In genomic region chr19:45464861-45465427, GRCh38 we compare ENCODE assay signal across 20 cellular contexts. TPM values are rescaled to one million over a fixed set of nuclear protein-coding genes. Genes with fewer than 3 reads are reported as not detected.
A peak's percentile ranks its signal among the peaks of the same experiment; 100 is the strongest.
DNase-seq lines count a peak whose midpoint lies in the region; ATAC-seq and TF ChIP-seq lines count a peak whose summit lies in the region.
"Had no signal": no experiment of that assay in that cellular context is flagged by ENCODE, and none has a peak within 500 bp of the region (broad histone marks: within the 10 kb centered on the region; RNA-seq: fewer than 3 reads in every experiment).

No MANE protein-coding gene starts in this region.

- no peaks in the 10 kb centered on the region for H3K36me3 ChIP-seq in BLaER1 treated with 17β-estradiol and CSF1 and Interleukin-3, amounts not matched to agents 10 nM and 100 nM
- H3K36me3 ChIP-seq in OCI-LY7 (ENCODE audit: insufficient read depth, low read length) (no peaks in the 10 kb centered on the region), breast epithelium (no peaks in the 10 kb centered on the region)
- H3K36me3 ChIP-seq: gastroesophageal sphincter, left lung, right atrium auricular region, SJSA1 had no signal

- H3K27ac Mint-ChIP-seq in memory B cell = peak overlapping the region; percentile 7
- H3K27ac Mint-ChIP-seq: activated naive CD8-positive, alpha-beta T cell treated with anti-CD3 and anti-CD28 coated beads, Interleukin-2, amount 10 ng/mL, durations not matched to agents 7 days and 5 days; stimulated activated effector memory CD8-positive, alpha-beta T cell treated with anti-CD3 and anti-CD28 coated beads, Interleukin-12 subunit alpha, Interleukin-12 subunit beta, amount 100 ng/mL, for 72 hours had no signal

- POLR2A ChIA-PET in OCI-LY7 (lab: Charles Lee) = no interaction called here

- peaks cover 6% of the 10 kb centered on the region for H3K27me3 Mint-ChIP-seq in memory B cell

- H3K27ac ChIP-seq in BLaER1 treated with 17β-estradiol and CSF1 and Interleukin-3, amounts not matched to agents 10 nM and 100 nM = no peak overlapping the region
- no peak overlapping the region for H3K27ac ChIP-seq in OCI-LY7 (ENCODE audit: low read depth, low read length, poor library complexity, severe bottlenecking)
- no peak overlapping the region for H3K27ac ChIP-seq in breast epithelium
- H3K27ac ChIP-seq: A549, C4-2B, gastroesophageal sphincter, left lung, right atrium auricular region, SJSA1 had no signal

- H2AFZ ChIP-seq in OCI-LY7 (ENCODE audit: low read length) = no peak overlapping the region

- no TSS peak for BruUV-seq in OCI-LY7 (replicated peaks; lab: Mats Ljungman, UMichigan)

- H3K4me1 Mint-ChIP-seq in memory B cell = peaks cover 17% of the 10 kb centered on the region

- H3K4me1 ChIP-seq in BLaER1 treated with 17β-estradiol and CSF1 and Interleukin-3, amounts not matched to agents 10 nM and 100 nM = peaks cover 18 to 61% (median 57%) of the 10 kb centered on the region in 10 experiments
- H3K4me1 ChIP-seq in OCI-LY7 (ENCODE audit: insufficient read depth, low read length, poor library complexity, severe bottlenecking) = peaks cover 32% of the 10 kb centered on the region
- H3K4me1 ChIP-seq in breast epithelium = peaks cover 3 to 5% of the 10 kb centered on the region in 2 donors

- H3K27me3 ChIP-seq in BLaER1 treated with 17β-estradiol and CSF1 and Interleukin-3, amounts not matched to agents 10 nM and 100 nM = peaks cover 0 to 8% (median 0%) of the 10 kb centered on the region in 11 experiments; a peak in 5 of 22 replicates
- no peaks in the 10 kb centered on the region for H3K27me3 ChIP-seq in breast epithelium
- H3K27me3 ChIP-seq: gastroesophageal sphincter, right atrium auricular region, SJSA1 had no signal

- no peaks in the 10 kb centered on the region for H3K9me2 ChIP-seq in OCI-LY7 (ENCODE audit: insufficient read depth, low read length)

- CTCF ChIA-PET in OCI-LY7 (lab: Charles Lee; ENCODE audit: unreplicated experiment) = no interaction called here

- no peaks in the 10 kb centered on the region for H3K36me3 Mint-ChIP-seq in memory B cell
- H3K36me3 Mint-ChIP-seq: activated naive CD8-positive, alpha-beta T cell treated with anti-CD3 and anti-CD28 coated beads, Interleukin-2, amount 10 ng/mL, durations not matched to agents 7 days and 5 days had no signal

- H3K9ac ChIP-seq in BLaER1 treated with 17β-estradiol and CSF1 and Interleukin-3, amounts not matched to agents 10 nM and 100 nM = peak overlapping the region in 2 of 11 experiments; percentile 29 to 44; a peak in 1 of 22 replicates

- peaks cover 0 to 14% (median 7%) of the 10 kb centered on the region in 11 experiments; a peak in 13 of 22 replicates for H4K20me1 ChIP-seq in BLaER1 treated with 17β-estradiol and CSF1 and Interleukin-3, amounts not matched to agents 10 nM and 100 nM
- 0 out of 2 replicates have a peak, but pooled peaks cover 4% of the 10 kb centered on the region for H4K20me1 ChIP-seq in OCI-LY7 (ENCODE audit: insufficient read depth, low read length)

- H3K4me2 ChIP-seq in BLaER1 treated with 17β-estradiol and CSF1 and Interleukin-3, amounts not matched to agents 10 nM and 100 nM = peak overlapping the region in 8 of 11 experiments; percentile 16 to 48 (median 32); a peak in 13 of 22 replicates
- no peak overlapping the region for H3K4me2 ChIP-seq in OCI-LY7 (ENCODE audit: low read length)
- H3K4me2 ChIP-seq: A549 had no signal

- no peak overlapping the region for H3K4me3 ChIP-seq in BLaER1 treated with 17β-estradiol and CSF1 and Interleukin-3, amounts not matched to agents 10 nM and 100 nM
- H3K4me3 ChIP-seq in OCI-LY7 (ENCODE audit: low read depth, low read length, poor library complexity, severe bottlenecking) = no peak overlapping the region
- no peak overlapping the region for H3K4me3 ChIP-seq in breast epithelium
- H3K4me3 ChIP-seq: A549, gastroesophageal sphincter, left lung, right atrium auricular region, SJSA1 had no signal

- H3K9me3 Mint-ChIP-seq in memory B cell = no peaks in the 10 kb centered on the region
- H3K9me3 Mint-ChIP-seq: activated naive CD8-positive, alpha-beta T cell treated with anti-CD3 and anti-CD28 coated beads, Interleukin-2, amount 10 ng/mL, durations not matched to agents 7 days and 5 days; stimulated activated effector memory CD8-positive, alpha-beta T cell treated with anti-CD3 and anti-CD28 coated beads, Interleukin-12 subunit alpha, Interleukin-12 subunit beta, amount 100 ng/mL, for 72 hours had no signal

- no peaks in the 10 kb centered on the region for H3K9me3 ChIP-seq in BLaER1 treated with 17β-estradiol and CSF1 and Interleukin-3, amounts not matched to agents 10 nM and 100 nM (replicated peaks in 1 of 11)
- no peaks in the 10 kb centered on the region for H3K9me3 ChIP-seq in OCI-LY7 (ENCODE audit: low read length)
- no peaks in the 10 kb centered on the region for H3K9me3 ChIP-seq in breast epithelium
- H3K9me3 ChIP-seq: A549, gastroesophageal sphincter, left lung, right atrium auricular region, SJSA1 had no signal

- H3K4me3 Mint-ChIP-seq in memory B cell = no peak overlapping the region
- H3K4me3 Mint-ChIP-seq: activated naive CD8-positive, alpha-beta T cell treated with anti-CD3 and anti-CD28 coated beads, Interleukin-2, amount 10 ng/mL, durations not matched to agents 7 days and 5 days had no signal

- DNase-seq in OCI-LY7 (ENCODE audit: low spot score) = no peak
- no peak for DNase-seq in memory B cell (ENCODE audit: low spot score in 2 of 2)
- no peak for DNase-seq in breast epithelium (ENCODE audit: low spot score in 2 of 2)
- no peak for DNase-seq in HCEC 1CT
- no peak for DNase-seq in SIG-M5 (lab: John Stamatoyannopoulos, UW)
- DNase-seq: activated CD4-positive, alpha-beta T cell treated with anti-CD3 and anti-CD28 coated beads for 1 hour; activated naive CD8-positive, alpha-beta T cell treated with anti-CD3 and anti-CD28 coated beads, Interleukin-2, amount 10 ng/mL, durations not matched to agents 7 days and 5 days; dermis blood vessel endothelial cell; left lung; NCI-H1436; NCI-H2171; NCI-H69; stimulated activated CD4-positive, alpha-beta T cell treated with anti-CD3 and anti-CD28 coated beads, Interleukin-15, amount 100 ng/mL, for 24 hours had no signal

- H3K79me2 ChIP-seq in OCI-LY7 (ENCODE audit: insufficient read depth, low read depth, low read length) = no peaks in the 10 kb centered on the region; the same call in 1 of the 2 replicates

- no peak for TF ChIP-seq POLR2A in breast epithelium (IDR thresholded peaks at IDR 0.05)

- ATAC-seq in memory B cell (ENCODE audit: low read depth) = no peak
- ATAC-seq: A549; gastroesophageal sphincter; left lung; stimulated activated effector memory CD8-positive, alpha-beta T cell treated with anti-CD3 and anti-CD28 coated beads, Interleukin-12 subunit alpha, Interleukin-12 subunit beta, amount 100 ng/mL, for 72 hours had no signal

- intact Hi-C loops in OCI-LY7 (cut with micrococcal nuclease; ENCODE audit: unreplicated experiment) = no loop called here
- intact Hi-C loops in breast epithelium (cut with DNase I; ENCODE audit: low total_unique reads) = no loop called here

- 0 out of 2 replicates have a peak, but pooled peaks have one; percentile 15 for TF ChIP-seq CTCF in OCI-LY7 (conservative IDR thresholded peaks at IDR 0.05; ENCODE audit: low read length)
- TF ChIP-seq CTCF in breast epithelium (IDR thresholded peaks at IDR 0.05) = no peak

RNA-seq across cellular contexts. Expression of gene FOSB, which starts 2.9 kb away (rescaled TPM):
- total RNA-seq in OCI-LY7 (2014; rRNA removed; shearing (Covaris generic)) = 1.2 and 2.3 TPM in 2 replicates
- total RNA-seq in OCI-LY7 (2022) (2.1 and 2.4 TPM in 2 replicates), breast epithelium (100 to 1,000 TPM in 1 of 3 donors, 10 to 100 TPM in 2; 29.8 to 109 (median 38.4) TPM)

RNA-seq across cellular contexts. Expression of gene RTN2, which starts 31.9 kb away (rescaled TPM):
- total RNA-seq in OCI-LY7 (2014; rRNA removed; shearing (Covaris generic)) = 1.5 and 8.6 TPM in 2 replicates
- total RNA-seq in OCI-LY7 (2022) (7.6 and 9.1 TPM in 2 replicates), breast epithelium (10 to 100 TPM in 1 of 3 donors, 1 to 10 TPM in 2; 5.9 to 15.1 (median 7.2) TPM)

RNA-seq across cellular contexts. Expression of gene PPM1N, which starts 33.3 kb away (rescaled TPM):
- 1.4 and 1.6 TPM in 2 replicates for total RNA-seq in OCI-LY7 (2014; rRNA removed; shearing (Covaris generic))
- total RNA-seq in OCI-LY7 (2022) (2.8 and 2.9 TPM in 2 replicates), breast epithelium (1 to 10 TPM; 1.8 to 2.5 (median 2.3) TPM)

RNA-seq across cellular contexts. Expression of gene ERCC1, which starts 41.2 kb away (rescaled TPM):
- total RNA-seq in OCI-LY7 (2014; rRNA removed; shearing (Covaris generic)) = 125 and 126 TPM in 2 replicates
- total RNA-seq in OCI-LY7 (2022) (46.2 and 59.4 TPM in 2 replicates), breast epithelium (10 to 100 TPM; 89.9 to 96.7 (median 91.2) TPM)

RNA-seq across cellular contexts. Expression of gene VASP, which starts 42.3 kb away (rescaled TPM):
- total RNA-seq in OCI-LY7 (2014; rRNA removed; shearing (Covaris generic)) = 37.4 and 62.8 TPM in 2 replicates
- 39.6 and 51.6 TPM in 2 replicates for total RNA-seq in OCI-LY7 (2022)
- 10 to 100 TPM; 31.8 to 61.6 (median 52.2) TPM for total RNA-seq in breast epithelium

Comparison
In these comparisons a context has a peak if more than half of its experiments do, and no peak if none do; other contexts are left out.
1. RNA of gene FOSB, which starts 2.9 kb away (total RNA-seq): 29.8 to 109 TPM in breast epithelium; 1.2 to 2.4 TPM in OCI-LY7; every median in the first group is over 4 times any median in the second.